7 cellular contexts compared by ENCODE assay signal in the genomic region with DNA sequence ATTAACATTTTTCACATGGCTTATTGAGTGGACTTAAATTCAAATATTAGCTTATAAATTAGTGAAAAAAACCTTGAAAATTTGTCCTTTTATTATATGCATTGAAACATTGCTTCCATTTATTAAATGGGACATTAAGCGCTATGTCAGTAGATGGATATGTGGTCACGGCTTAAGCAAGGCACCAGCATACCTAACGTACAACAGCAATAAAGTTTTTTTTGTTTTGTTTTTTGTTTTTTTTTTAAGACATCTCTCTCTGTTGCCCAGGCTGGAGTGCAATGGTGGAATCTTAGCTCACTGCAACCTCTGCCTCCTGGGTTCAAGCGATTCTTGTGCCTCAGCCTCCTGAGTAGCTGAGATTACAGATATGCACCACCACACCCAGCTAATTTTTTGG.
"Had no signal": no experiment of that assay in that cellular context is flagged by ENCODE, and none has a peak within 500 bp of the region (broad histone marks: within the 10 kb centered on the region; RNA-seq: fewer than 3 reads in every experiment).

No MANE protein-coding gene starts in this region.

- DNase-seq: GDM1, GF-D8 had no signal

- FAIRE-seq: G401.6, GM12891, GM12892, GM18507, GM19239 had no signal
